18 cellular contexts compared by ENCODE assay signal in genomic region chr9:90974643-90975245, GRCh38.
"Had no signal": no experiment of that assay in that cellular context is flagged by ENCODE, and none has a peak within 500 bp of the region (broad histone marks: within the 10 kb centered on the region; RNA-seq: fewer than 3 reads in every experiment).

No MANE protein-coding gene starts in this region.

- H3K36me3 ChIP-seq: brain microvascular endothelial cell, gastroesophageal sphincter, ovary had no signal

- H3K9me3 ChIP-seq: gastroesophageal sphincter, ovary had no signal

- H3K9me3 Mint-ChIP-seq: activated T-cell treated with anti-CD3 and anti-CD28 coated beads, Interleukin-2, amount 50 U/mL, for 72 hours; effector memory CD8-positive, alpha-beta T cell; stimulated activated naive CD8-positive, alpha-beta T cell treated with anti-CD3 and anti-CD28 coated beads, Interleukin-15, Interleukin-2, amounts not matched to agents 100 ng/mL and 50 ng/mL, for 24 hours; WTC11 had no signal

- H3K4me3 Mint-ChIP-seq: activated CD8-positive, alpha-beta T cell treated with anti-CD3 and anti-CD28 coated beads, Interleukin-2, amount 10 ng/mL, durations not matched to agents 7 days and 5 days; activated naive CD8-positive, alpha-beta T cell; activated T-cell treated with anti-CD3 and anti-CD28 coated beads, Interleukin-2, amount 50 U/mL, for 72 hours; effector memory CD8-positive, alpha-beta T cell; stimulated activated naive CD8-positive, alpha-beta T cell treated with anti-CD3 and anti-CD28 coated beads, Interleukin-15, Interleukin-2, amounts not matched to agents 100 ng/mL and 50 ng/mL, for 24 hours; WTC11 had no signal

- H3K27ac Mint-ChIP-seq: activated CD8-positive, alpha-beta T cell treated with anti-CD3 and anti-CD28 coated beads, Interleukin-2, amount 10 ng/mL, durations not matched to agents 7 days and 5 days; activated naive CD8-positive, alpha-beta T cell; activated T-cell treated with anti-CD3 and anti-CD28 coated beads, Interleukin-2, amount 50 U/mL, for 72 hours; effector memory CD8-positive, alpha-beta T cell; stimulated activated naive CD8-positive, alpha-beta T cell treated with anti-CD3 and anti-CD28 coated beads, Interleukin-15, Interleukin-2, amounts not matched to agents 100 ng/mL and 50 ng/mL, for 24 hours had no signal

- H3K27me3 ChIP-seq: brain microvascular endothelial cell, gastroesophageal sphincter, ovary had no signal

- H3K36me3 Mint-ChIP-seq: activated naive CD8-positive, alpha-beta T cell; WTC11 had no signal

- H3K27ac ChIP-seq: brain microvascular endothelial cell, gastroesophageal sphincter, ovary had no signal

- H3K4me3 ChIP-seq: gastroesophageal sphincter, lung, ovary had no signal

- ATAC-seq: activated CD8-positive, alpha-beta T cell treated with anti-CD3 and anti-CD28 coated beads, Interleukin-2, amount 10 ng/mL, durations not matched to agents 7 days and 5 days; activated T-cell treated with anti-CD3 and anti-CD28 coated beads, Interleukin-2, amount 50 U/mL, for 72 hours; effector memory CD8-positive, alpha-beta T cell; gastroesophageal sphincter; sciatic nerve; WTC11 had no signal

- FAIRE-seq: TTC549 had no signal

- DNase-seq: activated CD4-positive, alpha-beta T cell treated with anti-CD3 and anti-CD28 coated beads for 48 hours; activated CD8-positive, alpha-beta memory T cell treated with anti-CD3 and anti-CD28 coated beads, Interleukin-2, amount 50 U/mL, for 4 hours; activated CD8-positive, alpha-beta T cell treated with anti-CD3 and anti-CD28 coated beads, Interleukin-2, amount 10 ng/mL, durations not matched to agents 7 days and 5 days; activated gamma-delta T cell treated with Interleukin-2 at 50 U/mL for 16 hours; activated T-cell treated with anti-CD3 and anti-CD28 coated beads, Interleukin-2, amount 50 U/mL, for 72 hours; dermis blood vessel endothelial cell; effector memory CD8-positive, alpha-beta T cell; left colon; midbrain; ovary had no signal

- H3K4me1 ChIP-seq: gastroesophageal sphincter had no signal
